Comparison of ENCODE assay signal across 8 cellular contexts in the genomic region with DNA sequence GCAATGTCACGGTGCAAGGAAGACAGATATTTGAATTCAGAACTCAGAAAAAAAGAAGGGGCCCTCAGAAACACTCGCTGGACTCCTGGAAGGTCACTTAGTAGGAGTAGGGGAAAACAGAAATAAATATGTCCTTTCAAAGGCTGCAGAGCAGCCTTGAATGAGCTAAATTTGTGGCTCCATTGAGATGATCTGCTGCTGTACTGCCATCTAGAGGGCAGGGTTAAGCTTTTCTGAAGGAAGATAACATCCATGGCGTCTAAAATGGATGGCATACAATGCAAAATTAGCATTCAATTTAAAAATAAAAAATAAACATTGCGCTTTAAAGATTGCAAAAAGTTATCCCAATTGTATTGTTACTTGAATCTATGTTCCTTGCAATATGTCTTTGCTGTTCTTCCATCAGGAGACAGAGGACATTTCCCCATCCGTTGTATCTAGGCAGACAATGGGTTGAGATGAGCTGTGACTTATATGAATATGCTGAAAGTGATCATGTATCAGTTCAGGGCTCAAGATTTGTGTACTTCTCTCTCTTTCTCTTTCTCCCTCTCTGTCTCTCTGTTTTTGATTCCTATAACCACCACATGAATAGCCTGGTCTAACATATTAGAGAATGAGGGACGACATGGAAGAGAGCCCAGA.
DNase-seq lines count a peak whose midpoint lies in the region; ATAC-seq and TF ChIP-seq lines count a peak whose summit lies in the region.

No MANE protein-coding gene starts in this region.

- H3K4me1 ChIP-seq in mucosa of descending colon (ENCODE audit: low read depth) (no peaks in the 10 kb centered on the region), heart right ventricle (no peaks in the 10 kb centered on the region)

- H3K36me3 ChIP-seq in mucosa of descending colon (ENCODE audit: low read depth) (no peaks in the 10 kb centered on the region), MG63 (no peaks in the 10 kb centered on the region), heart right ventricle (no peaks in the 10 kb centered on the region)

- 57 to 59% methylated on average over 6 of the region's 6 CpGs for WGBS in heart right ventricle, 2 donors

- in situ Hi-C loops in ACHN (cut with HindIII; ENCODE audit: low pct_ligation_motif_present, low pct_unique_long_range_greater_than_20kb, low sequenced_read_pairs): no loop called here

- H3K27me3 ChIP-seq in MG63 (no peaks in the 10 kb centered on the region), heart right ventricle (no peaks in the 10 kb centered on the region)

- intact Hi-C loops in mucosa of descending colon (cut with DNase I, micrococcal nuclease): no loop called here
- intact Hi-C loops in heart right ventricle (cut with DNase I): no loop called here

- no peak overlapping the region for H3K4me3 ChIP-seq in mucosa of descending colon
- H3K4me3 ChIP-seq in MG63: no peak overlapping the region
- no peak overlapping the region for H3K4me3 ChIP-seq in heart right ventricle

- peak; percentile 62 for DNase-seq in ACHN
- DNase-seq in T1000 (lab: John Stamatoyannopoulos, UW): peak; percentile 15
- DNase-seq in mucosa of descending colon: peak in 1 of 3 donors; percentile 52
- no peak for DNase-seq in dermis blood vessel endothelial cell
- no peak for DNase-seq in MG63
- no peak for DNase-seq in heart right ventricle

- no peak overlapping the region for H3K27ac ChIP-seq in heart right ventricle

- ATAC-seq in GM19023 (IDR thresholded peaks at IDR 0.05; ENCODE audit: unreplicated experiment): peak; percentile 76
- ATAC-seq in HG03280 (IDR thresholded peaks at IDR 0.05; ENCODE audit: unreplicated experiment): peak; percentile 69
- peak; percentile 44 for ATAC-seq in mucosa of descending colon
- ATAC-seq in heart right ventricle: no peak

- peaks cover 12% of the 10 kb centered on the region for H3K9me3 ChIP-seq in mucosa of descending colon
- H3K9me3 ChIP-seq in MG63: no peaks in the 10 kb centered on the region
- peaks cover 0 to 39% (median 5%) of the 10 kb centered on the region in 11 donors for H3K9me3 ChIP-seq in heart right ventricle

- TF ChIP-seq CTCF in mucosa of descending colon (IDR thresholded peaks at IDR 0.05): peak; percentile 17
- TF ChIP-seq CTCF in heart right ventricle (IDR thresholded peaks at IDR 0.05): peak in 2 of 9 donors; percentile 21 to 28

Comparison
In these comparisons a context has a peak if more than half of its experiments do, and no peak if none do; other contexts are left out.
1. DNase-seq: peak in ACHN (single experiment) and T1000 (single experiment); none in dermis blood vessel endothelial cell (single experiment), MG63 (single experiment) and heart right ventricle (0 of 2).
2. ATAC-seq: peak in GM19023 (single experiment), HG03280 (single experiment) and mucosa of descending colon (single experiment); none in heart right ventricle (0 of 8).